In the genomic region with DNA sequence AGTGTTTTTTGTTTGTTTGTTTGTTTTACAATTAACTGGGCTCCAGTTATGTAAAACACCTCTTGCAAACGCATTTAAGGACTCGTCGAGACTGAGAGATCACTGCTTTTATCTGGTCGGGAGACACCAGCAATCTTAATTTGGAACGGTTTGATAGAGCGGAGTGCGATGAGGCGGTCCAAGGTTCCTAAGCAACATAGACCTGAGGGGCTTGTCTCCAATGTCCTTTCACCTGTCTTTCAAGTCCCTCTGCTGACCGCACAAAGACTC, we compare ENCODE assay signal across 8 cellular contexts. TPM values are rescaled to one million over a fixed set of nuclear protein-coding genes. Genes with fewer than 3 reads are reported as not detected.
DNase-seq lines count a peak whose midpoint lies in the region; ATAC-seq and TF ChIP-seq lines count a peak whose summit lies in the region.

No MANE protein-coding gene starts in this region.

- H3K4me3 Mint-ChIP-seq in CD8-positive, alpha-beta memory T cell = peak overlapping the region; percentile 94 to 100 (median 98)
- H3K4me3 Mint-ChIP-seq in neural progenitor cell = peak overlapping the region; percentile 100

- peaks cover 62% of the 10 kb centered on the region for H3K79me2 ChIP-seq in neural progenitor cell (ENCODE audit: low read depth)

- TF ChIP-seq CTCF in dorsolateral prefrontal cortex (IDR thresholded peaks at IDR 0.05 in 54 of 56, conservative IDR thresholded peaks at IDR 0.05 in 2 of 56; ENCODE audit: low read depth in 1 of 56, partially characterized antibody in 56 of 56) = no peak
- no peak for TF ChIP-seq CTCF in neural progenitor cell (IDR thresholded peaks at IDR 0.05)

- peaks cover 36% of the 10 kb centered on the region for H3K4me1 ChIP-seq in CD8-positive, alpha-beta memory T cell (ENCODE audit: insufficient read depth, low read length)
- peaks cover 30% of the 10 kb centered on the region for H3K4me1 ChIP-seq in neural progenitor cell

- H3K9ac ChIP-seq in neural progenitor cell = peak overlapping the region; percentile 83

- peaks cover 15% of the 10 kb centered on the region for H4K20me1 ChIP-seq in neural progenitor cell (ENCODE audit: low read depth)

- peak overlapping the region; percentile 87 for H3K4me2 ChIP-seq in neural progenitor cell

- H3K27me3 Mint-ChIP-seq in CD8-positive, alpha-beta memory T cell = no peaks in the 10 kb centered on the region
- H3K27me3 Mint-ChIP-seq in neural progenitor cell (ENCODE audit: insufficient read depth, low read depth) = peaks cover 5% of the 10 kb centered on the region

- peaks cover 12% of the 10 kb centered on the region for H3F3A ChIP-seq in neural progenitor cell (ENCODE audit: low read depth)

- DNase-seq in CD8-positive, alpha-beta memory T cell = no peak
- DNase-seq in dorsolateral prefrontal cortex (no peak), neural progenitor cell (ENCODE audit: low spot score) (no peak), islet precursor cell (no peak), NCI-H2081 treated with DMSO at 0.1 percent for 48 hours (lab: John Stamatoyannopoulos, UW) (no peak)

- H3K9me3 ChIP-seq in CD8-positive, alpha-beta memory T cell (ENCODE audit: low read length) = no peaks in the 10 kb centered on the region
- H3K9me3 ChIP-seq in KOPT-K1 (ENCODE audit: insufficient read depth, low read length, poor library complexity, severe bottlenecking) = no peaks in the 10 kb centered on the region
- H3K9me3 ChIP-seq in neural progenitor cell (ENCODE audit: low read depth) = no peaks in the 10 kb centered on the region

- H3K27me3 ChIP-seq in CD8-positive, alpha-beta memory T cell (ENCODE audit: insufficient read depth, low read length, poor library complexity, severe bottlenecking) = no peaks in the 10 kb centered on the region
- H3K27me3 ChIP-seq in dorsolateral prefrontal cortex = no peaks in the 10 kb centered on the region
- H3K27me3 ChIP-seq in neural progenitor cell = no peaks in the 10 kb centered on the region

- no peaks in the 10 kb centered on the region for H3K36me3 ChIP-seq in CD8-positive, alpha-beta memory T cell (ENCODE audit: insufficient read depth, low read length)
- peaks cover 14% of the 10 kb centered on the region for H3K36me3 ChIP-seq in KOPT-K1 (ENCODE audit: insufficient read depth, low read length)
- H3K36me3 ChIP-seq in neural progenitor cell = no peaks in the 10 kb centered on the region

- intact Hi-C loops in dorsolateral prefrontal cortex (cut with DNase I) = loop anchor here (5.0 to 10.0 kb wide), 4 partner anchors 100 to 470 kb away; a partner anchor contains a TSS

- CTCF ChIA-PET in CD8-positive, alpha-beta memory T cell (lab: Charles Lee) = interaction anchor here (1.8 to 2.1 kb wide), 2 partner anchors 11 to 14 kb away, joined by 4 to 12 read pairs; no protein-coding TSS in a partner anchor

- H3K27ac ChIP-seq in CD8-positive, alpha-beta memory T cell (ENCODE audit: low read depth, low read length) = peak overlapping the region; percentile 85
- peak overlapping the region; percentile 84 for H3K27ac ChIP-seq in KOPT-K1 (ENCODE audit: low read depth, low read length, poor library complexity, severe bottlenecking)
- peak overlapping the region; percentile 58 to 97 (median 89) for H3K27ac ChIP-seq in dorsolateral prefrontal cortex
- peak overlapping the region; percentile 92 for H3K27ac ChIP-seq in neural progenitor cell

- POLR2A ChIA-PET in CD8-positive, alpha-beta memory T cell (lab: Charles Lee) = interaction anchor here (0.6 to 1.4 kb wide), 4 partner anchors 100 to 1072 kb away, joined by 3 to 9 read pairs (median 4); a partner anchor contains a TSS

- peaks cover 37 to 55% (median 43%) of the 10 kb centered on the region in 3 donors for H3K4me1 Mint-ChIP-seq in CD8-positive, alpha-beta memory T cell
- H3K4me1 Mint-ChIP-seq in neural progenitor cell = peaks cover 31% of the 10 kb centered on the region

- H3K27ac Mint-ChIP-seq in CD8-positive, alpha-beta memory T cell = peak overlapping the region; percentile 85 to 100 (median 98)
- peak overlapping the region; percentile 100 for H3K27ac Mint-ChIP-seq in neural progenitor cell

- no peak for ATAC-seq in GM21825 (IDR thresholded peaks at IDR 0.05; ENCODE audit: unreplicated experiment)
- ATAC-seq in GM21390 (IDR thresholded peaks at IDR 0.05; ENCODE audit: unreplicated experiment) = no peak

- H3K36me3 Mint-ChIP-seq in CD8-positive, alpha-beta memory T cell = peaks cover 0 to 16% (median 0%) of the 10 kb centered on the region in 3 donors
- H3K36me3 Mint-ChIP-seq in neural progenitor cell = peaks cover 5% of the 10 kb centered on the region

- peak overlapping the region; percentile 78 for H2AFZ ChIP-seq in neural progenitor cell (replicated peaks)

- H3K9me3 Mint-ChIP-seq in CD8-positive, alpha-beta memory T cell = no peaks in the 10 kb centered on the region
- H3K9me3 Mint-ChIP-seq in neural progenitor cell = no peaks in the 10 kb centered on the region

- peak overlapping the region; percentile 93 for H3K4me3 ChIP-seq in CD8-positive, alpha-beta memory T cell (ENCODE audit: low read length)
- peak overlapping the region; percentile 68 to 99 (median 93) for H3K4me3 ChIP-seq in dorsolateral prefrontal cortex
- H3K4me3 ChIP-seq in neural progenitor cell = peak overlapping the region; percentile 90

RNA-seq across cellular contexts. Expression of a gene that starts 0.7 kb away (rescaled TPM):
- 10 to 100 TPM; 58.4 to 61.9 TPM for total RNA-seq in CD8-positive, alpha-beta memory T cell
- polyA plus RNA-seq in CD8-positive, alpha-beta memory T cell = 3.2 TPM
- 10 to 100 TPM; 25.9 to 83.9 (median 61.6) TPM for total RNA-seq in dorsolateral prefrontal cortex
- 32.1 and 51.8 TPM in 2 replicates for total RNA-seq in neural progenitor cell (ENCODE audit: low replicate concordance)

RNA-seq across cellular contexts. Expression of a gene that starts 1.4 kb away (rescaled TPM):
- 1 to 10 TPM; 2.6 to 4.0 TPM for total RNA-seq in CD8-positive, alpha-beta memory T cell
- polyA plus RNA-seq in CD8-positive, alpha-beta memory T cell = 0.43 TPM
- 1 to 10 TPM in 64 of 120 experiments, under 1 TPM in 56; 0.23 to 4.6 (median 1.0) TPM for total RNA-seq in dorsolateral prefrontal cortex
- total RNA-seq in neural progenitor cell (ENCODE audit: low replicate concordance) = 0.04 and 0.06 TPM in 2 replicates

RNA-seq across cellular contexts. Expression of a gene that starts 56.5 kb away (rescaled TPM):
- total RNA-seq in CD8-positive, alpha-beta memory T cell = not detected
- not detected for polyA plus RNA-seq in CD8-positive, alpha-beta memory T cell
- total RNA-seq in dorsolateral prefrontal cortex (1 to 10 TPM; 1.0 to 6.9 (median 3.3) TPM), neural progenitor cell (ENCODE audit: low replicate concordance) (0.56 TPM in 1 of 2 replicates, not detected in the other)
